ENCODE assay signal across 11 cellular contexts in genomic region chr6:135382182-135382628, GRCh38.
DNase-seq lines count a peak whose midpoint lies in the region; ATAC-seq, FAIRE-seq and TF ChIP-seq lines count a peak whose summit lies in the region.
"Had no signal": no experiment of that assay in that cellular context is flagged by ENCODE, and none has a peak within 500 bp of the region (broad histone marks: within the 10 kb centered on the region; RNA-seq: fewer than 3 reads in every experiment).

No MANE protein-coding gene starts in this region.

- no peak overlapping the region for H3K4me3 Mint-ChIP-seq in activated T-cell treated with anti-CD3 and anti-CD28 coated beads, Interleukin-2, amount 50 U/mL, for 24 hours

- peak; percentile 45 for FAIRE-seq in colon (lab: Jason Lieb, UNC)
- FAIRE-seq: endothelial cell of umbilical vein had no signal

- H3K27ac Mint-ChIP-seq in activated T-cell treated with anti-CD3 and anti-CD28 coated beads, Interleukin-2, amount 50 U/mL, for 24 hours = peak overlapping the region; percentile 67

- no peaks in the 10 kb centered on the region for H3K27me3 Mint-ChIP-seq in activated T-cell treated with anti-CD3 and anti-CD28 coated beads, Interleukin-2, amount 50 U/mL, for 24 hours

- no peak for DNase-seq in activated T-cell treated with anti-CD3 and anti-CD28 coated beads, Interleukin-2, amount 50 U/mL, for 24 hours
- no peak for DNase-seq in activated T-cell treated with anti-CD3 and anti-CD28 coated beads, Interleukin-2, amount 50 U/mL, for 48 hours
- DNase-seq in COLO668 (lab: John Stamatoyannopoulos, UW; ENCODE audit: unreplicated experiment) (no peak), HK-2 (ENCODE audit: unreplicated experiment) (no peak), HEK293T (ENCODE audit: extremely low spot score) (no peak)
- DNase-seq: brain microvascular endothelial cell; stimulated activated CD8-positive, alpha-beta memory T cell treated with anti-CD3 and anti-CD28 coated beads, Interleukin-4, amount 100 ng/mL, for 48 hours had no signal

- no peaks in the 10 kb centered on the region for H3K9me3 Mint-ChIP-seq in activated T-cell treated with anti-CD3 and anti-CD28 coated beads, Interleukin-2, amount 50 U/mL, for 24 hours

- peaks cover 7% of the 10 kb centered on the region for H3K36me3 Mint-ChIP-seq in activated T-cell treated with anti-CD3 and anti-CD28 coated beads, Interleukin-2, amount 50 U/mL, for 24 hours (ENCODE audit: low read depth)

- peaks cover 6% of the 10 kb centered on the region for H3K4me1 Mint-ChIP-seq in activated T-cell treated with anti-CD3 and anti-CD28 coated beads, Interleukin-2, amount 50 U/mL, for 24 hours (ENCODE audit: low read depth)

- POLR2A ChIA-PET in HEK293T (lab: Yijun Ruan, JAX) = no interaction called here

- peak; percentile 83 for ATAC-seq in GM21528 (IDR thresholded peaks at IDR 0.05; ENCODE audit: low FRiP score, unreplicated experiment)
- ATAC-seq in HG03095 (IDR thresholded peaks at IDR 0.05; ENCODE audit: unreplicated experiment) = peak; percentile 78

- CTCF ChIA-PET in HEK293T (lab: Yijun Ruan, JAX) = no interaction called here

TF ChIP-seq in HEK293T, 16 proteins besides CTCF, POLR2A, EP300 and RAD21:
- TF ChIP-seq TARDBP (IDR thresholded peaks at IDR 0.05) (no peak), NFRKB (IDR thresholded peaks at IDR 0.05) (no peak), SUZ12 (IDR thresholded peaks at IDR 0.05) (no peak), SP1 (IDR thresholded peaks at IDR 0.05) (no peak), ZNF384 (IDR thresholded peaks at IDR 0.05) (no peak), FOXM1 (IDR thresholded peaks at IDR 0.05; ENCODE audit: borderline replicate concordance) (no peak), PKNOX1 (IDR thresholded peaks at IDR 0.05) (no peak), CTBP1 (IDR thresholded peaks at IDR 0.05; ENCODE audit: borderline replicate concordance) (no peak), BHLHE40 (IDR thresholded peaks at IDR 0.05; ENCODE audit: borderline replicate concordance) (no peak), HDGF (IDR thresholded peaks at IDR 0.05; ENCODE audit: borderline replicate concordance) (no peak), ARNT (IDR thresholded peaks at IDR 0.05) (no peak), FOXA1 (IDR thresholded peaks at IDR 0.05) (no peak), FOXK2 (IDR thresholded peaks at IDR 0.05) (no peak), LEF1 (IDR thresholded peaks at IDR 0.05; ENCODE audit: borderline replicate concordance) (no peak), ELF4 (IDR thresholded peaks at IDR 0.05) (no peak), L3MBTL2 (conservative IDR thresholded peaks at IDR 0.05) (no peak)
TF ChIP-seq in HEK293T: peak in this region for 0.
